ENCODE assay signal across 9 cellular contexts in the genomic region with DNA sequence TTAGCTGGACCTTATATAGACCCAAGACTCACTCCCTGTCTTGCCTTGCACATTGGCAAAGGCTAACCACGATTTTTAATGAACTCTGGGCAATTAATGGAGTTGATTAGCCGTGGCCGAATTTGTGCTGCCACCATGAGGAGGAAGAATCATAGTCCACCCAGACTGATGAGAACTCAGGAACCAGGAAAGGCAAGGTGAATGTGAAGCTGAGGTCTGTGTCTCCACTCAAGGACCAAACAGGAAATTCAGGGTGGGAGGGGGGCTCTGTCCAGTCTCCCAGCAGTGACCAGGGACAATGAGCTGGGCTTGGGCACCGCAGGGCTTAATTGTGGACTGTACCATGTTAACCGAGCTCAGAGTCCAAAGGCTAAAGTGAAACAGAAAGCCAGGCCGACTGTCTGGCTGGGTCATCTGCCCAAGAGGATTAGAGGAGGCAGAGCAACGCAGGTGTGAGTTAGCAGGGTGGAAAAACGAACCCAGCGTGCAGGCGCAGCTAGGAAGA.
DNase-seq lines count a peak whose midpoint lies in the region; ATAC-seq, FAIRE-seq and TF ChIP-seq lines count a peak whose summit lies in the region.
"Had no signal": no experiment of that assay in that cellular context is flagged by ENCODE, and none has a peak within 500 bp of the region (broad histone marks: within the 10 kb centered on the region; RNA-seq: fewer than 3 reads in every experiment).

No MANE protein-coding gene starts in this region.

- no TSS peak for BruUV-seq in HepG2 (replicated peaks; lab: Mats Ljungman, UMichigan)

- H2AFZ ChIP-seq in astrocyte (ENCODE audit: low read depth, low read length): no peak overlapping the region
- H2AFZ ChIP-seq in HepG2 (ENCODE audit: low read length): peak overlapping the region; percentile 74

- H3K4me3 Mint-ChIP-seq in astrocyte (ENCODE audit: unreplicated experiment): no peak overlapping the region

- in situ Hi-C loops in HepG2 (cut with HindIII; ENCODE audit: extremely low pct_ligation_motif_present, low pct_unique_long_range_greater_than_20kb): no loop called here

- POLR2A ChIA-PET in HepG2 (lab: Yijun Ruan, JAX): interaction anchor here (1.2 kb wide), 1 partner anchor 34 kb away, joined by 4 read pairs; no protein-coding TSS in a partner anchor

- H3K27ac Mint-ChIP-seq in astrocyte (ENCODE audit: unreplicated experiment): peak overlapping the region; percentile 22

- no peaks in the 10 kb centered on the region for H3K36me3 ChIP-seq in cardiac muscle cell
- H3K36me3 ChIP-seq in astrocyte (ENCODE audit: insufficient read depth, low read length): no peaks in the 10 kb centered on the region
- H3K36me3 ChIP-seq in HepG2 (replicated peaks in 1 of 2; ENCODE audit: control insufficient read depth in 1 of 2, insufficient read depth in 2 of 2, low read length in 2 of 2): no peaks in the 10 kb centered on the region
- H3K36me3 ChIP-seq in uterus: no peaks in the 10 kb centered on the region

- H3K4me1 Mint-ChIP-seq in astrocyte (ENCODE audit: low read depth, unreplicated experiment): peaks cover 55% of the 10 kb centered on the region

- WGBS in HepG2 (ENCODE audit: low lambda C conversion rate): 6% methylated on average over 7 of the region's 10 CpGs

- H3K9me3 Mint-ChIP-seq in astrocyte (ENCODE audit: unreplicated experiment): no peaks in the 10 kb centered on the region

- peaks cover 15% of the 10 kb centered on the region for H3K4me1 ChIP-seq in cardiac muscle cell (ENCODE audit: low read depth)
- peaks cover 61% of the 10 kb centered on the region for H3K4me1 ChIP-seq in astrocyte (ENCODE audit: insufficient read depth, low read length)
- peaks cover 56% of the 10 kb centered on the region for H3K4me1 ChIP-seq in HepG2 (ENCODE audit: insufficient read depth, low read length)
- H3K4me1 ChIP-seq in uterus: peaks cover 0 to 4% of the 10 kb centered on the region in 2 donors

- ATAC-seq in HepG2: peak; percentile 91
- ATAC-seq in HG02840 (IDR thresholded peaks at IDR 0.05; ENCODE audit: low FRiP score, unreplicated experiment): no peak

- CTCF ChIA-PET in HepG2 (lab: Yijun Ruan, JAX; ENCODE audit: low intra/inter-chr PET ratio, low total read pairs): no interaction called here

- H3K9ac ChIP-seq in astrocyte (ENCODE audit: low read length) (no peak overlapping the region), HepG2 (ENCODE audit: insufficient read depth, low read depth, low read length) (peak overlapping the region; percentile 3; the same call in 1 of the 2 replicates)

- no peaks in the 10 kb centered on the region for H3K36me3 Mint-ChIP-seq in astrocyte (ENCODE audit: low read depth, unreplicated experiment)

- H3K9me3 ChIP-seq in cardiac muscle cell (ENCODE audit: low read depth) (no peaks in the 10 kb centered on the region), astrocyte (ENCODE audit: insufficient read depth, low read depth, low read length) (no peaks in the 10 kb centered on the region), HepG2 (ENCODE audit: low read length) (no peaks in the 10 kb centered on the region), uterus (no peaks in the 10 kb centered on the region)

- H3K4me3 ChIP-seq in cardiac muscle cell (no peak overlapping the region), astrocyte (ENCODE audit: insufficient read depth, low read depth, low read length) (no peak overlapping the region), HepG2 (replicated peaks in 1 of 3; ENCODE audit: insufficient read depth in 1 of 3, low read depth in 2 of 3, low read length in 3 of 3) (peak overlapping the region; percentile 9 to 63 (median 44)), uterus (no peak overlapping the region)

- FAIRE-seq in astrocyte (lab: Jason Lieb, UNC): no peak
- FAIRE-seq in HepG2 (lab: Jason Lieb, UNC): peak; percentile 74

- H3K27me3 Mint-ChIP-seq in astrocyte (ENCODE audit: low read depth, unreplicated experiment): no peaks in the 10 kb centered on the region

- no peak overlapping the region for H3K27ac ChIP-seq in cardiac muscle cell
- H3K27ac ChIP-seq in astrocyte (ENCODE audit: low read depth, low read length): no peak overlapping the region
- H3K27ac ChIP-seq in HepG2 (ENCODE audit: extremely low read length, insufficient read depth, low read length): no peak overlapping the region
- H3K27ac ChIP-seq in uterus: peak overlapping the region; percentile 42 to 48
- H3K27ac ChIP-seq: HL-60 had no signal

- H3K4me2 ChIP-seq in astrocyte (ENCODE audit: low read length) (peak overlapping the region; percentile 73), HepG2 (ENCODE audit: low read depth, low read length) (peak overlapping the region; percentile 76)

- 0 out of 2 replicates have a peak, but pooled peaks have one; percentile 7 for TF ChIP-seq RAD21 in HepG2 (CRISPR knock-in tag; IDR thresholded peaks at IDR 0.05)

- H4K20me1 ChIP-seq in astrocyte (ENCODE audit: insufficient read depth, low read length) (no peaks in the 10 kb centered on the region), HepG2 (ENCODE audit: insufficient read depth, low read length) (no peaks in the 10 kb centered on the region)

- intact Hi-C loops in cardiac septum (cut with DNase I): loop anchor here (5.0 kb wide), 2 partner anchors 129 to 184 kb away; partner anchors contain the start of gene JCAD
- intact Hi-C loops in HepG2 (cut with micrococcal nuclease; ENCODE audit: unreplicated experiment): no loop called here
- intact Hi-C loops in uterus (cut with DNase I; ENCODE audit: low total_unique reads): no loop called here

- DNase-seq in cardiac muscle cell (ENCODE audit: low read depth in 1 of 2, low spot score in 1 of 2) (no peak), cardiac septum (ENCODE audit: low spot score) (no peak), astrocyte (ENCODE audit: low read depth) (no peak), HepG2 (ENCODE audit: low spot score) (peak; percentile 64), uterus (peak in 1 of 2 donors; percentile 26), dedifferentiated amniotic fluid mesenchymal stem cell (ENCODE audit: extremely low spot score) (no peak), NCI-H2107 (lab: John Stamatoyannopoulos, UW) (no peak)

- H3K79me2 ChIP-seq in astrocyte (ENCODE audit: insufficient read depth, low read length): no peaks in the 10 kb centered on the region
- H3K79me2 ChIP-seq in HepG2 (ENCODE audit: insufficient read depth, low read length): no peaks in the 10 kb centered on the region

- peak; percentile 29 for TF ChIP-seq CTCF in cardiac muscle cell (IDR thresholded peaks at IDR 0.05; ENCODE audit: low read depth, low read length)
- TF ChIP-seq CTCF in astrocyte (IDR thresholded peaks at IDR 0.05; ENCODE audit: insufficient read depth, low read depth, low read length): peak; percentile 6
- peak; percentile 36 for TF ChIP-seq CTCF in HepG2 (CRISPR knock-in tag; IDR thresholded peaks at IDR 0.05)
- TF ChIP-seq CTCF in uterus (IDR thresholded peaks at IDR 0.05): peak in 3 of 4 experiments; percentile 5 to 27 (median 12)

- H3K27me3 ChIP-seq in cardiac muscle cell (no peaks in the 10 kb centered on the region), astrocyte (ENCODE audit: insufficient read depth, low read length) (no peaks in the 10 kb centered on the region), HepG2 (ENCODE audit: control insufficient read depth in 1 of 2, insufficient read depth in 2 of 2, low read length in 2 of 2) (peaks cover 0 to 6% of the 10 kb centered on the region in 2 experiments; a peak in 2 of 5 replicates), uterus (no peaks in the 10 kb centered on the region)

- no peak for TF ChIP-seq EP300 in HepG2 (IDR thresholded peaks at IDR 0.05; ENCODE audit: low read depth in 2 of 2, low read length in 2 of 2)
- no peak for TF ChIP-seq EP300 in HepG2 (CRISPR knock-in tag; IDR thresholded peaks at IDR 0.05; ENCODE audit: borderline replicate concordance)

- no peak for TF ChIP-seq POLR2A in HepG2 (IDR thresholded peaks at IDR 0.05; ENCODE audit: insufficient read depth in 1 of 2, low read depth in 2 of 2, low read length in 2 of 2)
- no peak for TF ChIP-seq POLR2A in uterus (IDR thresholded peaks at IDR 0.05)

TF ChIP-seq in HepG2, 621 proteins besides CTCF, POLR2A, EP300 and RAD21 (continues in another document):
- no peak for TF ChIP-seq FOSL2 (CRISPR knock-in tag; IDR thresholded peaks at IDR 0.05)
- TF ChIP-seq, protein P1, sequence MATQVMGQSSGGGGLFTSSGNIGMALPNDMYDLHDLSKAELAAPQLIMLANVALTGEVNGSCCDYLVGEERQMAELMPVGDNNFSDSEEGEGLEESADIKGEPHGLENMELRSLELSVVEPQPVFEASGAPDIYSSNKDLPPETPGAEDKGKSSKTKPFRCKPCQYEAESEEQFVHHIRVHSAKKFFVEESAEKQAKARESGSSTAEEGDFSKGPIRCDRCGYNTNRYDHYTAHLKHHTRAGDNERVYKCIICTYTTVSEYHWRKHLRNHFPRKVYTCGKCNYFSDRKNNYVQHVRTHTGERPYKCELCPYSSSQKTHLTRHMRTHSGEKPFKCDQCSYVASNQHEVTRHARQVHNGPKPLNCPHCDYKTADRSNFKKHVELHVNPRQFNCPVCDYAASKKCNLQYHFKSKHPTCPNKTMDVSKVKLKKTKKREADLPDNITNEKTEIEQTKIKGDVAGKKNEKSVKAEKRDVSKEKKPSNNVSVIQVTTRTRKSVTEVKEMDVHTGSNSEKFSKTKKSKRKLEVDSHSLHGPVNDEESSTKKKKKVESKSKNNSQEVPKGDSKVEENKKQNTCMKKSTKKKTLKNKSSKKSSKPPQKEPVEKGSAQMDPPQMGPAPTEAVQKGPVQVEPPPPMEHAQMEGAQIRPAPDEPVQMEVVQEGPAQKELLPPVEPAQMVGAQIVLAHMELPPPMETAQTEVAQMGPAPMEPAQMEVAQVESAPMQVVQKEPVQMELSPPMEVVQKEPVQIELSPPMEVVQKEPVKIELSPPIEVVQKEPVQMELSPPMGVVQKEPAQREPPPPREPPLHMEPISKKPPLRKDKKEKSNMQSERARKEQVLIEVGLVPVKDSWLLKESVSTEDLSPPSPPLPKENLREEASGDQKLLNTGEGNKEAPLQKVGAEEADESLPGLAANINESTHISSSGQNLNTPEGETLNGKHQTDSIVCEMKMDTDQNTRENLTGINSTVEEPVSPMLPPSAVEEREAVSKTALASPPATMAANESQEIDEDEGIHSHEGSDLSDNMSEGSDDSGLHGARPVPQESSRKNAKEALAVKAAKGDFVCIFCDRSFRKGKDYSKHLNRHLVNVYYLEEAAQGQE (IDR thresholded peaks at IDR 0.05; ENCODE audit: borderline replicate concordance in 1 of 2, low read depth in 1 of 2, low read length in 2 of 2): no peak
- TF ChIP-seq, protein P2, sequence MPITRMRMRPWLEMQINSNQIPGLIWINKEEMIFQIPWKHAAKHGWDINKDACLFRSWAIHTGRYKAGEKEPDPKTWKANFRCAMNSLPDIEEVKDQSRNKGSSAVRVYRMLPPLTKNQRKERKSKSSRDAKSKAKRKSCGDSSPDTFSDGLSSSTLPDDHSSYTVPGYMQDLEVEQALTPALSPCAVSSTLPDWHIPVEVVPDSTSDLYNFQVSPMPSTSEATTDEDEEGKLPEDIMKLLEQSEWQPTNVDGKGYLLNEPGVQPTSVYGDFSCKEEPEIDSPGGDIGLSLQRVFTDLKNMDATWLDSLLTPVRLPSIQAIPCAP (CRISPR knock-in tag; IDR thresholded peaks at IDR 0.05; ENCODE audit: low read depth): peak; percentile 93; the same call in 1 of the 2 replicates
- TF ChIP-seq ZBTB7A (CRISPR knock-in tag; IDR thresholded peaks at IDR 0.05): no peak
- no peak for TF ChIP-seq ZNF7 (CRISPR knock-in tag; IDR thresholded peaks at IDR 0.05)
- no peak for TF ChIP-seq HDAC6 (IDR thresholded peaks at IDR 0.05; ENCODE audit: low read depth, low read length)

Comparison
In these comparisons a context has a peak if more than half of its experiments do, and no peak if none do; other contexts are left out.
1. H3K27ac ChIP-seq: peak in uterus (2 of 2); none in cardiac muscle cell (single experiment), astrocyte (single experiment) and HepG2 (single experiment).
2. H3K4me3 ChIP-seq: peak in HepG2 (3 of 3); none in cardiac muscle cell (single experiment), astrocyte (single experiment) and uterus (0 of 2).
3. Peak in every context shown above with its lines, with median percentiles within 50 percentile points of each other: CTCF ChIP-seq.